ENCODE assay signal across 23 cellular contexts in genomic region chr14:92962831-92963095, GRCh38. TPM values are rescaled to one million over a fixed set of nuclear protein-coding genes. Genes with fewer than 3 reads are reported as not detected.
"Had no signal": no experiment of that assay in that cellular context is flagged by ENCODE, and none has a peak within 500 bp of the region (broad histone marks: within the 10 kb centered on the region; RNA-seq: fewer than 3 reads in every experiment).

No MANE protein-coding gene starts in this region.

- H3K9me3 Mint-ChIP-seq: activated CD8-positive, alpha-beta T cell treated with anti-CD3 and anti-CD28 coated beads for 36 hours had no signal

- H3K4me3 Mint-ChIP-seq: activated CD4-positive, alpha-beta T cell treated with anti-CD3 and anti-CD28 coated beads for 36 hours; activated CD8-positive, alpha-beta T cell treated with anti-CD3 and anti-CD28 coated beads for 36 hours; activated naive CD8-positive, alpha-beta T cell treated with anti-CD3 and anti-CD28 coated beads, Interleukin-2, amount 10 ng/mL, durations not matched to agents 7 days and 5 days; T-cell had no signal

- ATAC-seq: activated CD4-positive, alpha-beta T cell treated with anti-CD3 and anti-CD28 coated beads for 36 hours; activated CD8-positive, alpha-beta T cell treated with anti-CD3 and anti-CD28 coated beads for 36 hours; PC-3; T-cell had no signal

- H3K27ac Mint-ChIP-seq: activated CD4-positive, alpha-beta T cell treated with anti-CD3 and anti-CD28 coated beads for 36 hours; activated naive CD8-positive, alpha-beta T cell treated with anti-CD3 and anti-CD28 coated beads, Interleukin-2, amount 10 ng/mL, durations not matched to agents 7 days and 5 days; T-cell had no signal

- H3K27ac ChIP-seq: SK-N-MC had no signal

- H3K4me3 ChIP-seq: adrenal gland, SK-N-MC had no signal

- H3K27me3 ChIP-seq: adrenal gland had no signal

- DNase-seq: activated CD4-positive, alpha-beta T cell treated with anti-CD3 and anti-CD28 coated beads for 36 hours; activated CD8-positive, alpha-beta memory T cell treated with anti-CD3 and anti-CD28 coated beads, Interleukin-2, amount 50 U/mL, for 48 hours; activated CD8-positive, alpha-beta T cell treated with anti-CD3 and anti-CD28 coated beads for 36 hours; activated naive CD4-positive, alpha-beta T cell treated with anti-CD3 and anti-CD28 coated beads, Interleukin-2, amount 50 U/mL, for 16 hours; activated naive CD8-positive, alpha-beta T cell treated with anti-CD3 and anti-CD28 coated beads, Interleukin-2, amount 10 ng/mL, durations not matched to agents 7 days and 5 days; activated T-cell treated with anti-CD3 and anti-CD28 coated beads, Interleukin-2, amount 50 U/mL, for 1 hour; adrenal gland; anterior cingulate cortex; caudate nucleus; Kasumi-1; KBM-7; NCI-H1105 treated with DMSO at 0.1 percent for 48 hours; NCI-H1436 treated with DMSO at 0.1 percent for 48 hours; NCI-H187; NCI-H510A treated with DMSO at 0.1 percent for 48 hours; PC-3; SHP77 treated with DMSO at 0.1 percent for 48 hours; T-cell; T-helper 2 cell; T1000 had no signal

- H3K4me1 Mint-ChIP-seq: activated CD4-positive, alpha-beta T cell treated with anti-CD3 and anti-CD28 coated beads for 36 hours had no signal

- FAIRE-seq: RCC 7860, TTC549 had no signal

- H3K9me3 ChIP-seq: adrenal gland had no signal

- H3K27me3 Mint-ChIP-seq: activated CD4-positive, alpha-beta T cell treated with anti-CD3 and anti-CD28 coated beads for 36 hours; activated CD8-positive, alpha-beta T cell treated with anti-CD3 and anti-CD28 coated beads for 36 hours; activated naive CD8-positive, alpha-beta T cell treated with anti-CD3 and anti-CD28 coated beads, Interleukin-2, amount 10 ng/mL, durations not matched to agents 7 days and 5 days; T-cell had no signal

RNA-seq across cellular contexts. Expression of gene CHGA, which starts 39.8 kb away (rescaled TPM):
- total RNA-seq: activated CD4-positive, alpha-beta T cell treated with anti-CD3 and anti-CD28 coated beads for 36 hours; activated CD8-positive, alpha-beta T cell treated with anti-CD3 and anti-CD28 coated beads for 36 hours; activated naive CD8-positive, alpha-beta T cell treated with anti-CD3 and anti-CD28 coated beads, Interleukin-2, amount 10 ng/mL, durations not matched to agents 7 days and 5 days; PC-3 had no signal
